In the genomic region with DNA sequence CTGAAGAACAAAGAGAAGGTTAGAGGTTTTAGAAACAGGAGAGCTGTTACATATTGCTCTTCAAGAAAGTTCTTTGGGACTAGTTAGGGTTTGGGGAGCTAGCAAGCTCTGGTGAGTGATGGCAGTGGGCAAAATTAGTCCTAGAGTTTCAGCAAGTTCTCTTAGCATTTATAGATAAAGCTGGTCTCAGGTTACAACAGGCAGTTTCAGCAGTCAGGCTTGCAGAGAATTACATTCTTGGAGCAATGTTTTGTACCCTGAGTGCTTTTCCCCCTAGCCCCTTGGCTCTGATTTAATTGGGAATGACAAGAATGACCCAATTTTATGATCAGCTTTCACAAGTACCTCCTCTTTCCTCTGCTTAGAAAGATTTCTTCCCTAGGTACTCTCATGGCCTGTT, we compare ENCODE assay signal across 2 cellular contexts.
TF ChIP-seq lines count a peak whose summit lies in the region.

No MANE protein-coding gene starts in this region.

TF ChIP-seq in A549, 52 proteins besides CTCF, POLR2A, EP300 and RAD21 (continued from another document):
- TF ChIP-seq, protein P1, sequence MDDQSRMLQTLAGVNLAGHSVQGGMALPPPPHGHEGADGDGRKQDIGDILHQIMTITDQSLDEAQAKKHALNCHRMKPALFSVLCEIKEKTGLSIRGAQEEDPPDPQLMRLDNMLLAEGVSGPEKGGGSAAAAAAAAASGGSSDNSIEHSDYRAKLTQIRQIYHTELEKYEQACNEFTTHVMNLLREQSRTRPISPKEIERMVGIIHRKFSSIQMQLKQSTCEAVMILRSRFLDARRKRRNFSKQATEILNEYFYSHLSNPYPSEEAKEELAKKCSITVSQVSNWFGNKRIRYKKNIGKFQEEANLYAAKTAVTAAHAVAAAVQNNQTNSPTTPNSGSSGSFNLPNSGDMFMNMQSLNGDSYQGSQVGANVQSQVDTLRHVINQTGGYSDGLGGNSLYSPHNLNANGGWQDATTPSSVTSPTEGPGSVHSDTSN (IDR thresholded peaks at IDR 0.05): no peak
- TF ChIP-seq CEBPB (IDR thresholded peaks at IDR 0.05): no peak
- TF ChIP-seq MAZ (IDR thresholded peaks at IDR 0.05; ENCODE audit: borderline replicate concordance, low read depth, low read length): no peak
- TF ChIP-seq, protein P2, sequence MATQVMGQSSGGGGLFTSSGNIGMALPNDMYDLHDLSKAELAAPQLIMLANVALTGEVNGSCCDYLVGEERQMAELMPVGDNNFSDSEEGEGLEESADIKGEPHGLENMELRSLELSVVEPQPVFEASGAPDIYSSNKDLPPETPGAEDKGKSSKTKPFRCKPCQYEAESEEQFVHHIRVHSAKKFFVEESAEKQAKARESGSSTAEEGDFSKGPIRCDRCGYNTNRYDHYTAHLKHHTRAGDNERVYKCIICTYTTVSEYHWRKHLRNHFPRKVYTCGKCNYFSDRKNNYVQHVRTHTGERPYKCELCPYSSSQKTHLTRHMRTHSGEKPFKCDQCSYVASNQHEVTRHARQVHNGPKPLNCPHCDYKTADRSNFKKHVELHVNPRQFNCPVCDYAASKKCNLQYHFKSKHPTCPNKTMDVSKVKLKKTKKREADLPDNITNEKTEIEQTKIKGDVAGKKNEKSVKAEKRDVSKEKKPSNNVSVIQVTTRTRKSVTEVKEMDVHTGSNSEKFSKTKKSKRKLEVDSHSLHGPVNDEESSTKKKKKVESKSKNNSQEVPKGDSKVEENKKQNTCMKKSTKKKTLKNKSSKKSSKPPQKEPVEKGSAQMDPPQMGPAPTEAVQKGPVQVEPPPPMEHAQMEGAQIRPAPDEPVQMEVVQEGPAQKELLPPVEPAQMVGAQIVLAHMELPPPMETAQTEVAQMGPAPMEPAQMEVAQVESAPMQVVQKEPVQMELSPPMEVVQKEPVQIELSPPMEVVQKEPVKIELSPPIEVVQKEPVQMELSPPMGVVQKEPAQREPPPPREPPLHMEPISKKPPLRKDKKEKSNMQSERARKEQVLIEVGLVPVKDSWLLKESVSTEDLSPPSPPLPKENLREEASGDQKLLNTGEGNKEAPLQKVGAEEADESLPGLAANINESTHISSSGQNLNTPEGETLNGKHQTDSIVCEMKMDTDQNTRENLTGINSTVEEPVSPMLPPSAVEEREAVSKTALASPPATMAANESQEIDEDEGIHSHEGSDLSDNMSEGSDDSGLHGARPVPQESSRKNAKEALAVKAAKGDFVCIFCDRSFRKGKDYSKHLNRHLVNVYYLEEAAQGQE (IDR thresholded peaks at IDR 0.05): no peak

TF ChIP-seq in WTC11, 78 proteins besides CTCF, POLR2A, EP300 and RAD21 (continued from another document):
- no peak for TF ChIP-seq SOX15 (CRISPR knock-in tag; IDR thresholded peaks at IDR 0.05)
- TF ChIP-seq, protein P3, sequence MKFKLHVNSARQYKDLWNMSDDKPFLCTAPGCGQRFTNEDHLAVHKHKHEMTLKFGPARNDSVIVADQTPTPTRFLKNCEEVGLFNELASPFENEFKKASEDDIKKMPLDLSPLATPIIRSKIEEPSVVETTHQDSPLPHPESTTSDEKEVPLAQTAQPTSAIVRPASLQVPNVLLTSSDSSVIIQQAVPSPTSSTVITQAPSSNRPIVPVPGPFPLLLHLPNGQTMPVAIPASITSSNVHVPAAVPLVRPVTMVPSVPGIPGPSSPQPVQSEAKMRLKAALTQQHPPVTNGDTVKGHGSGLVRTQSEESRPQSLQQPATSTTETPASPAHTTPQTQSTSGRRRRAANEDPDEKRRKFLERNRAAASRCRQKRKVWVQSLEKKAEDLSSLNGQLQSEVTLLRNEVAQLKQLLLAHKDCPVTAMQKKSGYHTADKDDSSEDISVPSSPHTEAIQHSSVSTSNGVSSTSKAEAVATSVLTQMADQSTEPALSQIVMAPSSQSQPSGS (CRISPR knock-in tag; IDR thresholded peaks at IDR 0.05; ENCODE audit: borderline replicate concordance, low read depth): no peak
- TF ChIP-seq, protein P4, sequence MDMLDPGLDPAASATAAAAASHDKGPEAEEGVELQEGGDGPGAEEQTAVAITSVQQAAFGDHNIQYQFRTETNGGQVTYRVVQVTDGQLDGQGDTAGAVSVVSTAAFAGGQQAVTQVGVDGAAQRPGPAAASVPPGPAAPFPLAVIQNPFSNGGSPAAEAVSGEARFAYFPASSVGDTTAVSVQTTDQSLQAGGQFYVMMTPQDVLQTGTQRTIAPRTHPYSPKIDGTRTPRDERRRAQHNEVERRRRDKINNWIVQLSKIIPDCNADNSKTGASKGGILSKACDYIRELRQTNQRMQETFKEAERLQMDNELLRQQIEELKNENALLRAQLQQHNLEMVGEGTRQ (CRISPR knock-in tag; IDR thresholded peaks at IDR 0.05): no peak
TF ChIP-seq in WTC11: peak in this region for 0.
